In the genomic region with DNA sequence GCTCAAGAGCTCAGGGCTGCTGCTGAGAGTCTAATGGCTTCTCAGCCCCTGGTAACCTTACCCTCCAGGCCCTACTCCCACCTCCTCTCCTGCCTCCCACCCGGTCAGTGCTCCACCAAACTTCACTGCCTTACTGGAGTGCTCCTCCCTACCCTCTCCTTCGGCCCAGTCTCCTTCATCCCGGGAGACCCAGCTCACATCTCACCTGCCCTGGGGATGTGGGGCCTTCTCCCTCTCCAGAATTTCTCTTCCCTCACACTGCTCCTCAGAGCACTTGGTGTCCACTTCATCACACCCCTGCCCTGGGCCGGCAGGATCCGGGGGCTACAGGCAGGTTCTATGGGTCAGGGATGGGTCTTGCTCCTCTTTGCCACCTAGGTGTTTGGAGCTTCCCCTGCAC, we compare ENCODE assay signal across 1 cellular context.
TF ChIP-seq lines count a peak whose summit lies in the region.

No MANE protein-coding gene starts in this region.

TF ChIP-seq in K562, 482 proteins besides CTCF, POLR2A, EP300 and RAD21:
- TF ChIP-seq BHLHE40 (IDR thresholded peaks at IDR 0.05; ENCODE audit: low read length) (no peak), ZNF263 (CRISPR knock-in tag; IDR thresholded peaks at IDR 0.05; ENCODE audit: borderline replicate concordance) (peak; percentile 48; the same call in 1 of the 2 replicates)
